In the genomic region with DNA sequence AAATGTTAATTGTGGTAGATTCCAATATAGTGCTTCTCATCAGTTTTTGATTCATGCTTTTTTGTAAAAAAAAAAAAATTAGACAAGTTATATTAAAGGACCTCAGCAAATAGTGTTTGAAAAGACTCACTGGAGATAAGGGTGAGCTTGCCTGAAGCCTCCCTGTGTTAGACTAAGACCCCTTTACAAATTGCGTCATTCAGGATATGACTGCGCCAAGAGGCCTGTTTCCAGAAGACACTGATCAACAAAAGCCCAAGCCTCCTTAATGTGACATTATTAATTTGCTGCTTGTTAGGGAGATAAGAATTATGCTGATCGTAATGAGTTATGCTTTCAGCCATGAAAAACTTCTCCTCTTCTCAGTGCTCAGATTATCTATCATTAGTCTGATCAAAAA, we compare ENCODE assay signal across 25 cellular contexts.
"Had no signal": no experiment of that assay in that cellular context is flagged by ENCODE, and none has a peak within 500 bp of the region (broad histone marks: within the 10 kb centered on the region; RNA-seq: fewer than 3 reads in every experiment).

No MANE protein-coding gene starts in this region.

- H3K9me3 ChIP-seq: heart right ventricle, neutrophil, ovary, prostate gland, stomach, suprapubic skin, transverse colon had no signal

- H3K27me3 Mint-ChIP-seq: stimulated activated memory B cell treated with anti-CD40 and anti-IgM and Interleukin-4, amounts not matched to agents 10 μg/mL and 1 μg/mL and 100 μg/mL, for 72 hours had no signal

- H3K27me3 ChIP-seq: heart right ventricle, neutrophil, ovary, stomach, suprapubic skin, transverse colon had no signal

- H3K36me3 ChIP-seq: heart right ventricle, neutrophil, ovary, prostate gland, stomach, suprapubic skin, transverse colon had no signal

- DNase-seq: activated CD4-positive, alpha-beta memory T cell treated with anti-CD3 and anti-CD28 coated beads for 36 hours; activated CD4-positive, alpha-beta T cell treated with anti-CD3 and anti-CD28 coated beads for 48 hours; activated effector memory CD4-positive, alpha-beta T cell treated with anti-CD3 and anti-CD28 coated beads, Interleukin-2, amount 50 U/mL, for 16 hours; activated naive CD4-positive, alpha-beta T cell treated with anti-CD3 and anti-CD28 coated beads, Interleukin-2, amount 10 ng/mL, durations not matched to agents 7 days and 5 days; activated T-cell treated with anti-CD3 and anti-CD28 coated beads, Interleukin-2, amount 50 U/mL, for 72 hours; amygdala; cortex of kidney; foreskin fibroblast; heart right ventricle; kidney; natural killer cell; ovary; small intestine; stimulated activated CD4-positive, alpha-beta T cell treated with anti-CD3 and anti-CD28 coated beads, Interleukin-15, amount 100 ng/mL, for 24 hours; stomach; T-helper 17 cell; transverse colon had no signal

- H3K36me3 Mint-ChIP-seq: activated CD4-positive, alpha-beta memory T cell treated with anti-CD3 and anti-CD28 coated beads for 36 hours; activated naive CD4-positive, alpha-beta T cell treated with anti-CD3 and anti-CD28 coated beads, Interleukin-2, amount 10 ng/mL, durations not matched to agents 7 days and 5 days; natural killer cell; stimulated activated memory B cell treated with anti-CD40 and anti-IgM and Interleukin-4, amounts not matched to agents 10 μg/mL and 1 μg/mL and 100 μg/mL, for 72 hours had no signal

- H3K27ac Mint-ChIP-seq: activated CD4-positive, alpha-beta memory T cell treated with anti-CD3 and anti-CD28 coated beads for 36 hours; activated naive CD4-positive, alpha-beta T cell treated with anti-CD3 and anti-CD28 coated beads, Interleukin-2, amount 10 ng/mL, durations not matched to agents 7 days and 5 days; activated T-cell treated with anti-CD3 and anti-CD28 coated beads, Interleukin-2, amount 50 U/mL, for 72 hours; natural killer cell; stimulated activated memory B cell treated with anti-CD40 and anti-IgM and Interleukin-4, amounts not matched to agents 10 μg/mL and 1 μg/mL and 100 μg/mL, for 72 hours; T-helper 17 cell had no signal

- ATAC-seq: activated T-cell treated with anti-CD3 and anti-CD28 coated beads, Interleukin-2, amount 50 U/mL, for 72 hours; heart right ventricle; left lobe of liver; natural killer cell; sciatic nerve; stimulated activated memory B cell treated with anti-CD40 and anti-IgM and Interleukin-4, amounts not matched to agents 10 μg/mL and 1 μg/mL and 100 μg/mL, for 72 hours; T-helper 17 cell had no signal

- H3K4me1 Mint-ChIP-seq: activated naive CD4-positive, alpha-beta T cell treated with anti-CD3 and anti-CD28 coated beads, Interleukin-2, amount 10 ng/mL, durations not matched to agents 7 days and 5 days; natural killer cell; T-helper 17 cell had no signal

- H3K9me3 Mint-ChIP-seq: activated CD4-positive, alpha-beta memory T cell treated with anti-CD3 and anti-CD28 coated beads for 36 hours; activated naive CD4-positive, alpha-beta T cell treated with anti-CD3 and anti-CD28 coated beads, Interleukin-2, amount 10 ng/mL, durations not matched to agents 7 days and 5 days; natural killer cell; stimulated activated memory B cell treated with anti-CD40 and anti-IgM and Interleukin-4, amounts not matched to agents 10 μg/mL and 1 μg/mL and 100 μg/mL, for 72 hours had no signal

- H3K4me3 Mint-ChIP-seq: activated CD4-positive, alpha-beta memory T cell treated with anti-CD3 and anti-CD28 coated beads for 36 hours; activated naive CD4-positive, alpha-beta T cell treated with anti-CD3 and anti-CD28 coated beads, Interleukin-2, amount 10 ng/mL, durations not matched to agents 7 days and 5 days; activated T-cell treated with anti-CD3 and anti-CD28 coated beads, Interleukin-2, amount 50 U/mL, for 72 hours; natural killer cell; stimulated activated memory B cell treated with anti-CD40 and anti-IgM and Interleukin-4, amounts not matched to agents 10 μg/mL and 1 μg/mL and 100 μg/mL, for 72 hours; T-helper 17 cell had no signal

- H3K4me1 ChIP-seq: prostate gland, suprapubic skin had no signal

- H3K27ac ChIP-seq: neutrophil, ovary, suprapubic skin, transverse colon had no signal

- FAIRE-seq: bronchial epithelial cell, kidney, small intestine, urothelium cell line had no signal

- H3K4me3 ChIP-seq: heart right ventricle, ovary, prostate gland, stomach, suprapubic skin, transverse colon had no signal
